ENCODE assay signal across 23 cellular contexts in the genomic region with DNA sequence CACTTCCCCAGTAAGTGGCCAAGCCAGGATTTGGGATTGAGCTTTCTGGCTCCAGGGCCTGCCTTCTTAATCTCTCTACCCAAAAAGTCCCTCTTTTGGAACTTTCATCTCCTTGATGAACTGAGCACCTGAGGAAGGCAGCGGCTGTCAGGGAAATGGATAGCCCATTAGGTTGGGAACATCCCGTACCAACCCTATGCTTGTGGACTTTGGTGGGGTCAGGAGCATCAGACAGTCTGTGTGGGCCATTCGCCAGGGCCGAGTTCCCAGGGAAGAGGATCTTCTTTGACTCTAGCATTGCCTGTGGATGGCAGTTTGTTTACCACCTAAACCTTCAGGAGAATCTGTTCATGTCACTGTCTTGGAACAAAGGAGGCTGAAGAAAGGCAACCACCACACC. TPM values are rescaled to one million over a fixed set of nuclear protein-coding genes. Genes with fewer than 3 reads are reported as not detected.
"Had no signal": no experiment of that assay in that cellular context is flagged by ENCODE, and none has a peak within 500 bp of the region (broad histone marks: within the 10 kb centered on the region; RNA-seq: fewer than 3 reads in every experiment).

No MANE protein-coding gene starts in this region.

- H3K9me3 ChIP-seq: ovary, prostate gland, thyroid gland had no signal

- H3K4me3 Mint-ChIP-seq: activated CD4-positive, alpha-beta memory T cell treated with anti-CD3 and anti-CD28 coated beads for 36 hours; activated CD4-positive, alpha-beta T cell treated with anti-CD3 and anti-CD28 coated beads, Interleukin-2, amount 10 ng/mL, durations not matched to agents 24 days and 14 days; activated naive CD4-positive, alpha-beta T cell treated with anti-CD3 and anti-CD28 coated beads for 36 hours; activated naive CD8-positive, alpha-beta T cell treated with anti-CD3 and anti-CD28 coated beads, Interleukin-2, amount 10 ng/mL, durations not matched to agents 7 days and 5 days; activated T-helper 1 cell treated with anti-CD3 and anti-CD28 coated beads, Interleukin-12 subunit alpha, Interleukin-12 subunit beta, Interleukin-2, Interleukin-4 antibody, amounts not matched to agents 30 ng/mL and 10 ng/mL and 1 ng/mL, durations not matched to agents 14 hours and 24 hours and 36 hours; naive thymus-derived CD4-positive, alpha-beta T cell had no signal

- H3K4me3 ChIP-seq: hepatocyte, ovary, prostate gland, thyroid gland had no signal

- H3K4me1 Mint-ChIP-seq: activated CD4-positive, alpha-beta T cell treated with anti-CD3 and anti-CD28 coated beads, Interleukin-2, amount 10 ng/mL, durations not matched to agents 24 days and 14 days had no signal

- H3K9me3 Mint-ChIP-seq: activated CD4-positive, alpha-beta memory T cell treated with anti-CD3 and anti-CD28 coated beads for 36 hours; activated CD4-positive, alpha-beta T cell treated with anti-CD3 and anti-CD28 coated beads, Interleukin-2, amount 10 ng/mL, durations not matched to agents 24 days and 14 days; activated naive CD4-positive, alpha-beta T cell treated with anti-CD3 and anti-CD28 coated beads for 36 hours; activated naive CD8-positive, alpha-beta T cell treated with anti-CD3 and anti-CD28 coated beads, Interleukin-2, amount 10 ng/mL, durations not matched to agents 7 days and 5 days; activated T-helper 1 cell treated with anti-CD3 and anti-CD28 coated beads, Interleukin-12 subunit alpha, Interleukin-12 subunit beta, Interleukin-2, Interleukin-4 antibody, amounts not matched to agents 30 ng/mL and 10 ng/mL and 1 ng/mL, durations not matched to agents 14 hours and 24 hours and 36 hours; naive thymus-derived CD4-positive, alpha-beta T cell had no signal

- H3K36me3 Mint-ChIP-seq: activated CD4-positive, alpha-beta memory T cell treated with anti-CD3 and anti-CD28 coated beads for 36 hours; activated naive CD8-positive, alpha-beta T cell treated with anti-CD3 and anti-CD28 coated beads, Interleukin-2, amount 10 ng/mL, durations not matched to agents 7 days and 5 days; naive thymus-derived CD4-positive, alpha-beta T cell had no signal

- H3K27me3 Mint-ChIP-seq: activated CD4-positive, alpha-beta memory T cell treated with anti-CD3 and anti-CD28 coated beads for 36 hours had no signal

- H3K27ac ChIP-seq: brain microvascular endothelial cell, hepatocyte, ovary, thyroid gland had no signal

- DNase-seq: activated CD4-positive, alpha-beta memory T cell treated with anti-CD3 and anti-CD28 coated beads for 36 hours; activated CD4-positive, alpha-beta T cell treated with anti-CD3 and anti-CD28 coated beads, Interleukin-2, amount 10 ng/mL, durations not matched to agents 24 days and 14 days; activated CD4-positive, CD25-positive, alpha-beta regulatory T cell treated with anti-CD3 and anti-CD28 coated beads, Interleukin-2, amount 50 U/mL, for 72 hours; activated CD8-positive, alpha-beta memory T cell treated with anti-CD3 and anti-CD28 coated beads, Interleukin-2, amount 50 U/mL, for 4 hours; activated effector memory CD4-positive, alpha-beta T cell treated with anti-CD3 and anti-CD28 coated beads, Interleukin-2, amount 50 U/mL, for 16 hours; activated naive CD4-positive, alpha-beta T cell treated with anti-CD3 and anti-CD28 coated beads for 36 hours; activated naive CD8-positive, alpha-beta T cell treated with anti-CD3 and anti-CD28 coated beads, Interleukin-2, amount 10 ng/mL, durations not matched to agents 7 days and 5 days; activated T-cell treated with anti-CD3 and anti-CD28 coated beads, Interleukin-2, amount 50 U/mL, for 1 hour; brain microvascular endothelial cell; caudate nucleus; dermis blood vessel endothelial cell; effector CD4-positive, alpha-beta T cell; islet precursor cell; mammary epithelial cell; naive thymus-derived CD4-positive, alpha-beta T cell; ovary; stimulated activated CD4-positive, alpha-beta T cell treated with anti-CD3 and anti-CD28 coated beads, Interleukin-2, amount 100 ng/mL, for 48 hours; stimulated activated naive CD8-positive, alpha-beta T cell treated with anti-CD3 and anti-CD28 coated beads, Interleukin-15, Interleukin-2, amounts not matched to agents 100 U/mL and 50 U/mL, for 24 hours; T-helper 2 cell; thyroid gland had no signal

- H3K27ac Mint-ChIP-seq: activated CD4-positive, alpha-beta memory T cell treated with anti-CD3 and anti-CD28 coated beads for 36 hours; activated CD4-positive, alpha-beta T cell treated with anti-CD3 and anti-CD28 coated beads, Interleukin-2, amount 10 ng/mL, durations not matched to agents 24 days and 14 days; activated naive CD4-positive, alpha-beta T cell treated with anti-CD3 and anti-CD28 coated beads for 36 hours; activated naive CD8-positive, alpha-beta T cell treated with anti-CD3 and anti-CD28 coated beads, Interleukin-2, amount 10 ng/mL, durations not matched to agents 7 days and 5 days; activated T-helper 1 cell treated with anti-CD3 and anti-CD28 coated beads, Interleukin-12 subunit alpha, Interleukin-12 subunit beta, Interleukin-2, Interleukin-4 antibody, amounts not matched to agents 30 ng/mL and 10 ng/mL and 1 ng/mL, durations not matched to agents 14 hours and 24 hours and 36 hours; naive thymus-derived CD4-positive, alpha-beta T cell had no signal

- H3K27me3 ChIP-seq: brain microvascular endothelial cell, hepatocyte, ovary, thyroid gland had no signal

- H3K36me3 ChIP-seq: brain microvascular endothelial cell, ovary, prostate gland, thyroid gland had no signal

RNA-seq across cellular contexts. Expression of a gene that starts 30.2 kb away (rescaled TPM):
- total RNA-seq: activated CD4-positive, alpha-beta T cell treated with anti-CD3 and anti-CD28 coated beads, Interleukin-2, amount 10 ng/mL, durations not matched to agents 24 days and 14 days; activated naive CD8-positive, alpha-beta T cell treated with anti-CD3 and anti-CD28 coated beads, Interleukin-2, amount 10 ng/mL, durations not matched to agents 7 days and 5 days had no signal
- polyA plus RNA-seq: naive thymus-derived CD4-positive, alpha-beta T cell had no signal
